8 cellular contexts compared by ENCODE assay signal in genomic region chr1:150973258-150973825, GRCh38. TPM values are rescaled to one million over a fixed set of nuclear protein-coding genes. Genes with fewer than 3 reads are reported as not detected.
DNase-seq lines count a peak whose midpoint lies in the region; ATAC-seq, FAIRE-seq and TF ChIP-seq lines count a peak whose summit lies in the region.

No MANE protein-coding gene starts in this region.

- no peak for FAIRE-seq in keratinocyte (lab: Jason Lieb, UNC)

- peaks cover 56% of the 10 kb centered on the region for H3K79me2 ChIP-seq in keratinocyte (ENCODE audit: control insufficient read depth, insufficient read depth, low read length)

- H3K9me3 Mint-ChIP-seq in HFFc6: no peaks in the 10 kb centered on the region
- H3K9me3 Mint-ChIP-seq in activated naive CD8-positive, alpha-beta T cell treated with anti-CD3 and anti-CD28 coated beads, Interleukin-2, amount 50 U/mL, for 24 hours: no peaks in the 10 kb centered on the region

- peaks cover 2% of the 10 kb centered on the region for H4K20me1 ChIP-seq in keratinocyte (ENCODE audit: control insufficient read depth, extremely low read depth, insufficient read depth, low read length)

- peaks cover 5% of the 10 kb centered on the region; the same call in 1 of the 2 replicates for H3K27me3 Mint-ChIP-seq in HFFc6 (ENCODE audit: insufficient read depth)
- no peaks in the 10 kb centered on the region for H3K27me3 Mint-ChIP-seq in activated naive CD8-positive, alpha-beta T cell treated with anti-CD3 and anti-CD28 coated beads, Interleukin-2, amount 50 U/mL, for 24 hours

- peaks cover 6 to 16% of the 10 kb centered on the region in 2 experiments for H3K36me3 ChIP-seq in keratinocyte (ENCODE audit: control insufficient read depth in 2 of 2, extremely low read depth in 1 of 2, insufficient read depth in 2 of 2, low read length in 2 of 2)
- H3K36me3 ChIP-seq in subcutaneous abdominal adipose tissue (ENCODE audit: control insufficient read depth in 5 of 5, insufficient read depth in 5 of 5, low read length in 5 of 5): peaks cover 0 to 9% (median 6%) of the 10 kb centered on the region in 5 donors

- H3K27ac ChIP-seq in keratinocyte (ENCODE audit: control insufficient read depth, insufficient read depth, low read length) (peak overlapping the region; percentile 73), subcutaneous abdominal adipose tissue (ENCODE audit: low read depth, low read length) (peak overlapping the region; percentile 67)

- dilution Hi-C loops in keratinocyte (cut with MboI; ENCODE audit: extremely low pct_ligation_motif_present, low sequenced_read_pairs): no loop called here

- H2AFZ ChIP-seq in keratinocyte (ENCODE audit: control insufficient read depth, low read length): no peak overlapping the region

- H3K36me3 Mint-ChIP-seq in HFFc6 (ENCODE audit: low read depth): peaks cover 4% of the 10 kb centered on the region; the same call in 1 of the 2 replicates
- H3K36me3 Mint-ChIP-seq in activated naive CD8-positive, alpha-beta T cell treated with anti-CD3 and anti-CD28 coated beads, Interleukin-2, amount 50 U/mL, for 24 hours (ENCODE audit: low read depth): peaks cover 17% of the 10 kb centered on the region

- peaks cover 34% of the 10 kb centered on the region for H3K4me1 ChIP-seq in keratinocyte (ENCODE audit: control insufficient read depth, extremely low read depth, insufficient read depth, low read length)
- peaks cover 18 to 63% (median 50%) of the 10 kb centered on the region in 5 donors for H3K4me1 ChIP-seq in subcutaneous abdominal adipose tissue (ENCODE audit: control insufficient read depth in 5 of 5, insufficient read depth in 5 of 5, low read length in 5 of 5)

- H3K27me3 ChIP-seq in keratinocyte (ENCODE audit: control insufficient read depth, extremely low read depth, insufficient read depth, low read length) (no peaks in the 10 kb centered on the region), subcutaneous abdominal adipose tissue (ENCODE audit: control insufficient read depth in 5 of 5, insufficient read depth in 4 of 5, low read length in 5 of 5) (no peaks in the 10 kb centered on the region)

- H3K9me3 ChIP-seq in keratinocyte (ENCODE audit: control insufficient read depth, low read depth, low read length) (no peaks in the 10 kb centered on the region), subcutaneous abdominal adipose tissue (ENCODE audit: control insufficient read depth in 5 of 5, low read length in 5 of 5) (no peaks in the 10 kb centered on the region)

- peak overlapping the region; percentile 73 for H3K27ac Mint-ChIP-seq in HFFc6
- H3K27ac Mint-ChIP-seq in activated naive CD8-positive, alpha-beta T cell treated with anti-CD3 and anti-CD28 coated beads, Interleukin-2, amount 50 U/mL, for 24 hours: peak overlapping the region; percentile 90

- H3K9me1 ChIP-seq in keratinocyte (ENCODE audit: control insufficient read depth, extremely low read depth, insufficient read depth, low read length): no peaks in the 10 kb centered on the region

- H3K4me2 ChIP-seq in keratinocyte (ENCODE audit: control insufficient read depth, extremely low read depth, insufficient read depth, low read depth, low read length): peak overlapping the region; percentile 97

- H3K4me3 Mint-ChIP-seq in HFFc6: peak overlapping the region; percentile 91
- H3K4me3 Mint-ChIP-seq in activated naive CD8-positive, alpha-beta T cell treated with anti-CD3 and anti-CD28 coated beads, Interleukin-2, amount 50 U/mL, for 24 hours: peak overlapping the region; percentile 90

- TF ChIP-seq CTCF in HFFc6 (IDR thresholded peaks at IDR 0.05) (no peak), keratinocyte (optimal IDR thresholded peaks at IDR 0.05 in 1 of 3, IDR thresholded peaks at IDR 0.05 in 1 of 3, conservative IDR thresholded peaks at IDR 0.05 in 1 of 3; ENCODE audit: extremely low read depth in 1 of 3, insufficient read depth in 2 of 3, low read length in 3 of 3) (no peak)

- H3K4me1 Mint-ChIP-seq in HFFc6 (ENCODE audit: low read depth): peaks cover 55% of the 10 kb centered on the region
- H3K4me1 Mint-ChIP-seq in activated naive CD8-positive, alpha-beta T cell treated with anti-CD3 and anti-CD28 coated beads, Interleukin-2, amount 50 U/mL, for 24 hours: peaks cover 65% of the 10 kb centered on the region

- peak overlapping the region; percentile 90 for H3K9ac ChIP-seq in keratinocyte (ENCODE audit: control insufficient read depth, extremely low read depth, insufficient read depth, low read length)
- H3K9ac ChIP-seq in subcutaneous abdominal adipose tissue (ENCODE audit: low read length in 5 of 5): peak overlapping the region; percentile 86 to 97 (median 89)

- ATAC-seq in activated naive CD8-positive, alpha-beta T cell treated with anti-CD3 and anti-CD28 coated beads, Interleukin-2, amount 50 U/mL, for 24 hours: no peak
- ATAC-seq in HG03095 (IDR thresholded peaks at IDR 0.05; ENCODE audit: unreplicated experiment): no peak
- ATAC-seq in GM21515 (IDR thresholded peaks at IDR 0.05; ENCODE audit: unreplicated experiment): no peak

- peak overlapping the region; percentile 88 to 95 (median 93) for H3K4me3 ChIP-seq in keratinocyte (ENCODE audit: control insufficient read depth in 2 of 3, extremely low read depth in 1 of 3, insufficient read depth in 2 of 3, low read depth in 1 of 3, low read length in 3 of 3)
- peak overlapping the region; percentile 70 to 95 (median 89) for H3K4me3 ChIP-seq in subcutaneous abdominal adipose tissue (ENCODE audit: low read depth in 1 of 5, low read length in 5 of 5)

- DNase-seq in AG08395 (ENCODE audit: low spot score) (peak; percentile 30), HFFc6 (no peak), keratinocyte (ENCODE audit: low read depth, low spot score) (no peak), epidermal melanocyte (ENCODE audit: insufficient read length, low spot score) (no peak)
- peak; percentile 35 for DNase-seq in activated naive CD8-positive, alpha-beta T cell treated with anti-CD3 and anti-CD28 coated beads, Interleukin-2, amount 50 U/mL, for 24 hours

RNA-seq across cellular contexts. Expression of gene CERS2, which starts 1.3 kb away (rescaled TPM):
- total RNA-seq in HFFc6 (2021; fragmentation: NEBNext Ultra II Directional; extraction: Animal tissue kit (Norgen Biotek cat#: 25700)): 100 to 1,000 TPM; 189 to 305 (median 255) TPM
- 75.0 to 172 TPM (median 121 TPM) in 3 replicates for polyA plus RNA-seq in keratinocyte
- 21.9 TPM for polyA plus RNA-seq in keratinocyte (2011; ENCODE audit: low read depth)
- polyA plus RNA-seq in keratinocyte (2011; cell fraction: cytosol; rRNA removed): 117 and 217 TPM in 2 replicates
- 147 and 168 TPM in 2 replicates for polyA plus RNA-seq in keratinocyte (2011; cell fraction: nucleus; rRNA removed)
- 62.7 and 101 TPM in 2 replicates for polyA plus RNA-seq in keratinocyte (2012; ENCODE audit: low replicate concordance)
- polyA minus RNA-seq in keratinocyte: 129 to 154 TPM (median 150 TPM) in 3 replicates
- polyA minus RNA-seq in keratinocyte (2011; cell fraction: cytosol; rRNA and poly(A)+ RNA removed): 87.5 TPM
- 58.6 and 82.2 TPM in 2 replicates for polyA minus RNA-seq in keratinocyte (2011; cell fraction: nucleus; rRNA and poly(A)+ RNA removed)

RNA-seq across cellular contexts. Expression of gene ANXA9, which starts 8.8 kb away (rescaled TPM):
- under 1 TPM; 0.28 to 0.55 (median 0.46) TPM for total RNA-seq in HFFc6 (2021; fragmentation: NEBNext Ultra II Directional; extraction: Animal tissue kit (Norgen Biotek cat#: 25700))
- polyA plus RNA-seq in keratinocyte: 0.68 to 0.85 TPM (median 0.76 TPM) in 3 replicates
- polyA plus RNA-seq in keratinocyte (2011; ENCODE audit: low read depth): 4.8 TPM
- polyA plus RNA-seq in keratinocyte (2011; cell fraction: cytosol; rRNA removed): 0.78 and 1.2 TPM in 2 replicates
- polyA plus RNA-seq in keratinocyte (2011; cell fraction: nucleus; rRNA removed): 1.2 TPM in 2 replicates
- 0.96 and 7.3 TPM in 2 replicates for polyA plus RNA-seq in keratinocyte (2012; ENCODE audit: low replicate concordance)
- 2.3 to 3.0 TPM (median 2.6 TPM) in 3 replicates for polyA minus RNA-seq in keratinocyte
- polyA minus RNA-seq in keratinocyte (2011; cell fraction: cytosol; rRNA and poly(A)+ RNA removed): 1.3 TPM
- 0.70 and 0.74 TPM in 2 replicates for polyA minus RNA-seq in keratinocyte (2011; cell fraction: nucleus; rRNA and poly(A)+ RNA removed)

RNA-seq across cellular contexts. Expression of gene MINDY1, which starts 33.4 kb away (rescaled TPM):
- total RNA-seq in HFFc6 (2021; fragmentation: NEBNext Ultra II Directional; extraction: Animal tissue kit (Norgen Biotek cat#: 25700)): 10 to 100 TPM in 1 of 6 experiments, 1 to 10 TPM in 5; 8.3 to 11.9 (median 9.0) TPM
- 11.2 to 20.4 TPM (median 11.6 TPM) in 3 replicates for polyA plus RNA-seq in keratinocyte
- polyA plus RNA-seq in keratinocyte (2011; ENCODE audit: low read depth): 9.7 TPM
- polyA plus RNA-seq in keratinocyte (2011; cell fraction: cytosol; rRNA removed): 12.6 and 13.5 TPM in 2 replicates
- polyA plus RNA-seq in keratinocyte (2011; cell fraction: nucleus; rRNA removed): 35.0 and 42.9 TPM in 2 replicates
- 9.2 and 14.5 TPM in 2 replicates for polyA plus RNA-seq in keratinocyte (2012; ENCODE audit: low replicate concordance)
- polyA minus RNA-seq in keratinocyte: 25.0 to 42.3 TPM (median 28.7 TPM) in 3 replicates
- 22.3 TPM for polyA minus RNA-seq in keratinocyte (2011; cell fraction: cytosol; rRNA and poly(A)+ RNA removed)
- polyA minus RNA-seq in keratinocyte (2011; cell fraction: nucleus; rRNA and poly(A)+ RNA removed): 24.9 and 29.0 TPM in 2 replicates

RNA-seq across cellular contexts. Expression of gene PRUNE1, which starts 34.9 kb away (rescaled TPM):
- total RNA-seq in HFFc6 (2021; fragmentation: NEBNext Ultra II Directional; extraction: Animal tissue kit (Norgen Biotek cat#: 25700)): 10 to 100 TPM in 1 of 6 experiments, 1 to 10 TPM in 5; 6.6 to 10.0 (median 7.7) TPM
- 14.4 to 16.4 TPM (median 15.4 TPM) in 3 replicates for polyA plus RNA-seq in keratinocyte
- polyA plus RNA-seq in keratinocyte (2011; ENCODE audit: low read depth): 9.4 TPM
- polyA plus RNA-seq in keratinocyte (2011; cell fraction: cytosol; rRNA removed): 12.1 and 18.5 TPM in 2 replicates
- 19.1 and 19.3 TPM in 2 replicates for polyA plus RNA-seq in keratinocyte (2011; cell fraction: nucleus; rRNA removed)
- polyA plus RNA-seq in keratinocyte (2012; ENCODE audit: low replicate concordance): 8.3 and 11.3 TPM in 2 replicates
- 7.8 to 23.4 TPM (median 18.4 TPM) in 3 replicates for polyA minus RNA-seq in keratinocyte
- 9.2 TPM for polyA minus RNA-seq in keratinocyte (2011; cell fraction: cytosol; rRNA and poly(A)+ RNA removed)
- 8.0 and 10.5 TPM in 2 replicates for polyA minus RNA-seq in keratinocyte (2011; cell fraction: nucleus; rRNA and poly(A)+ RNA removed)

RNA-seq across cellular contexts. Expression of gene SETDB1, which starts 47.2 kb away (rescaled TPM):
- 10 to 100 TPM; 21.0 to 25.7 (median 23.4) TPM for total RNA-seq in HFFc6 (2021; fragmentation: NEBNext Ultra II Directional; extraction: Animal tissue kit (Norgen Biotek cat#: 25700))
- polyA plus RNA-seq in keratinocyte: 27.0 to 31.3 TPM (median 27.1 TPM) in 3 replicates
- polyA plus RNA-seq in keratinocyte (2011; ENCODE audit: low read depth): 39.0 TPM
- 14.9 and 17.6 TPM in 2 replicates for polyA plus RNA-seq in keratinocyte (2011; cell fraction: cytosol; rRNA removed)
- polyA plus RNA-seq in keratinocyte (2011; cell fraction: nucleus; rRNA removed): 56.4 and 63.5 TPM in 2 replicates
- 17.8 and 21.1 TPM in 2 replicates for polyA plus RNA-seq in keratinocyte (2012; ENCODE audit: low replicate concordance)
- 23.3 to 57.3 TPM (median 29.9 TPM) in 3 replicates for polyA minus RNA-seq in keratinocyte
- polyA minus RNA-seq in keratinocyte (2011; cell fraction: cytosol; rRNA and poly(A)+ RNA removed): 16.3 TPM
- polyA minus RNA-seq in keratinocyte (2011; cell fraction: nucleus; rRNA and poly(A)+ RNA removed): 27.2 and 42.8 TPM in 2 replicates

Comparison
In these comparisons a context has a peak if more than half of its experiments do, and no peak if none do; other contexts are left out.
1. DNase-seq: peak in AG08395 (single experiment) and activated naive CD8-positive, alpha-beta T cell treated with anti-CD3 and anti-CD28 coated beads, Interleukin-2, amount 50 U/mL, for 24 hours (single experiment); none in HFFc6 (single experiment), keratinocyte (single experiment) and epidermal melanocyte (single experiment).